Comparison of ENCODE assay signal across 1 cellular context in genomic region chr3:24832878-24833277, GRCh38.
TF ChIP-seq lines count a peak whose summit lies in the region.

No MANE protein-coding gene starts in this region.

TF ChIP-seq in HEK293, 187 proteins besides CTCF, POLR2A, EP300 and RAD21 (continued from another document and continues in another):
- TF ChIP-seq ZNF184 (tag by site-specific recombination; IDR thresholded peaks at IDR 0.05), result no peak
- 0 out of 2 replicates have a peak, but pooled peaks have one; percentile 22 for TF ChIP-seq ZNF76 (tag by site-specific recombination; IDR thresholded peaks at IDR 0.05; ENCODE audit: borderline replicate concordance, low read depth)
- no peak for TF ChIP-seq ZFP3 (tag by site-specific recombination; IDR thresholded peaks at IDR 0.05; ENCODE audit: low read depth)
- TF ChIP-seq ZBTB26 (tag by site-specific recombination; optimal IDR thresholded peaks at IDR 0.05), result no peak
- no peak for TF ChIP-seq ZNF280C (tag by site-specific recombination; IDR thresholded peaks at IDR 0.05)
- no peak for TF ChIP-seq ZNF654 (tag by site-specific recombination; IDR thresholded peaks at IDR 0.05; ENCODE audit: low read depth)
- no peak for TF ChIP-seq ZNF211 (tag by site-specific recombination; IDR thresholded peaks at IDR 0.05; ENCODE audit: low read depth)
- no peak for TF ChIP-seq ZNF354C (tag by site-specific recombination; IDR thresholded peaks at IDR 0.05; ENCODE audit: borderline replicate concordance, low read depth)
- TF ChIP-seq ZNF19 (tag by site-specific recombination; IDR thresholded peaks at IDR 0.05; ENCODE audit: low read depth), result no peak
- no peak for TF ChIP-seq BCL6B (tag by site-specific recombination; IDR thresholded peaks at IDR 0.05)
- no peak for TF ChIP-seq ZFP41 (tag by site-specific recombination; IDR thresholded peaks at IDR 0.05; ENCODE audit: borderline replicate concordance)
- peak; percentile 98 for TF ChIP-seq ZNF629 (tag by site-specific recombination; IDR thresholded peaks at IDR 0.05)
- TF ChIP-seq ELK4 (IDR thresholded peaks at IDR 0.05; ENCODE audit: borderline replicate concordance, low read depth, low read length), result no peak
- no peak for TF ChIP-seq PRDM2 (tag by site-specific recombination; IDR thresholded peaks at IDR 0.05; ENCODE audit: borderline replicate concordance)
- no peak for TF ChIP-seq ZNF621 (tag by site-specific recombination; IDR thresholded peaks at IDR 0.05)
- TF ChIP-seq ZNF510 (tag by site-specific recombination; IDR thresholded peaks at IDR 0.05; ENCODE audit: insufficient replicate concordance), result no peak
- no peak for TF ChIP-seq HOXC10 (CRISPR knock-in tag; IDR thresholded peaks at IDR 0.05)
- TF ChIP-seq ZBTB11 (tag by site-specific recombination; conservative IDR thresholded peaks at IDR 0.05; ENCODE audit: low read depth), result no peak
- TF ChIP-seq TRIM28 (IDR thresholded peaks at IDR 0.05; ENCODE audit: borderline replicate concordance, low read length), result peak; percentile 87
- no peak for TF ChIP-seq ZNF416 (tag by site-specific recombination; IDR thresholded peaks at IDR 0.05)
- no peak for TF ChIP-seq YY2 (tag by site-specific recombination; IDR thresholded peaks at IDR 0.05)
- TF ChIP-seq ZNF18 (tag by site-specific recombination; IDR thresholded peaks at IDR 0.05), result no peak
- TF ChIP-seq ZNF391 (tag by site-specific recombination; IDR thresholded peaks at IDR 0.05; ENCODE audit: borderline replicate concordance, low read depth), result no peak
- TF ChIP-seq ZNF214 (tag by site-specific recombination; IDR thresholded peaks at IDR 0.05; ENCODE audit: borderline replicate concordance), result no peak
- no peak for TF ChIP-seq ZNF248 (tag by site-specific recombination; IDR thresholded peaks at IDR 0.05)
- TF ChIP-seq ZNF529 (tag by site-specific recombination; IDR thresholded peaks at IDR 0.05; ENCODE audit: insufficient replicate concordance), result no peak
- TF ChIP-seq ZSCAN4 (tag by site-specific recombination; IDR thresholded peaks at IDR 0.05), result no peak
- TF ChIP-seq ZFHX2 (tag by site-specific recombination; conservative IDR thresholded peaks at IDR 0.05), result peak; percentile 78
- no peak for TF ChIP-seq ZNF488 (tag by site-specific recombination; IDR thresholded peaks at IDR 0.05)
- TF ChIP-seq ZNF600 (tag by site-specific recombination; IDR thresholded peaks at IDR 0.05), result peak; percentile 83
- no peak for TF ChIP-seq ZNF660 (tag by site-specific recombination; IDR thresholded peaks at IDR 0.05)
- no peak for TF ChIP-seq KLF8 (tag by site-specific recombination; IDR thresholded peaks at IDR 0.05)
- TF ChIP-seq REST (tag by site-specific recombination; IDR thresholded peaks at IDR 0.05), result peak; percentile 26; the same call in 1 of the 2 replicates
